Comparison of ENCODE assay signal across 15 cellular contexts in the genomic region with DNA sequence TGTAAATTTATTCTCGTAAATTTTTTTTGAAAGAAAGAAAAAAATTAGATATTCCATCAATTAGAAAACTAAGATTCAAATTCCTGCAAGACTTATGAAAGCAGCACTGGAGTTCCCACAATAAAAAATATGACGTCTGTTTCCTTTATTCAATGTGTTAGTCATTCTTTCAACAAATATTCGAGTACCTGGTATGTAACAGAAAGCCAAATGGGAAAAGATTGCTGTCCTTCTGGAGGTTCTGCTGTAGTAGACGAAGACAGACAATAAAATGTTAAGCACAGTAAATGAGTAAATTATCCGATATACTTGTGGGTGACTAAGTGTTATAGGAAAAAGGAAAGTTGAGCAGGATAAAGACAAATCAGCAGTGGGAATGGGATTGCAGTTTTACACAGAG.
DNase-seq lines count a peak whose midpoint lies in the region; ATAC-seq, FAIRE-seq and TF ChIP-seq lines count a peak whose summit lies in the region.
"Had no signal": no experiment of that assay in that cellular context is flagged by ENCODE, and none has a peak within 500 bp of the region (broad histone marks: within the 10 kb centered on the region; RNA-seq: fewer than 3 reads in every experiment).

No MANE protein-coding gene starts in this region.

- H3K4me2 ChIP-seq in fibroblast of lung (ENCODE audit: extremely low read depth, insufficient read depth, low read length) = no peak overlapping the region

- H3K4me1 ChIP-seq in SJSA1 (replicated peaks) = peaks cover 11% of the 10 kb centered on the region
- peaks cover 3% of the 10 kb centered on the region for H3K4me1 ChIP-seq in fibroblast of lung (ENCODE audit: control insufficient read depth, extremely low read depth, insufficient read depth, low read length)
- no peaks in the 10 kb centered on the region for H3K4me1 ChIP-seq in pancreas
- H3K4me1 ChIP-seq in CD4-positive, alpha-beta memory T cell (ENCODE audit: insufficient read depth, low read length) = no peaks in the 10 kb centered on the region
- H3K4me1 ChIP-seq in psoas muscle = no peaks in the 10 kb centered on the region

- H3K4me3 Mint-ChIP-seq in CD4-positive, alpha-beta memory T cell = no peak overlapping the region
- H3K4me3 Mint-ChIP-seq: activated T-cell treated with anti-CD3 and anti-CD28 coated beads, Interleukin-2, amount 50 U/mL, for 4 hours; CD14-positive monocyte had no signal

- ATAC-seq in pancreas = no peak
- no peak for ATAC-seq in psoas muscle
- ATAC-seq: activated T-cell treated with anti-CD3 and anti-CD28 coated beads, Interleukin-2, amount 50 U/mL, for 4 hours; stimulated activated naive CD8-positive, alpha-beta T cell treated with anti-CD3 and anti-CD28 coated beads, Interleukin-15, Interleukin-2, amounts not matched to agents 100 U/mL and 50 U/mL, for 24 hours had no signal

- 55 to 66% methylated on average over 5 of the region's 5 CpGs for WGBS in pancreas, 2 donors
- WGBS in psoas muscle, 3 donors = 78 to 82% (median 81%) methylated on average over 5 of the region's 5 CpGs

- TF ChIP-seq CTCF in fibroblast of lung (conservative IDR thresholded peaks at IDR 0.05 in 1 of 2, IDR thresholded peaks at IDR 0.05 in 1 of 2; ENCODE audit: low read depth in 1 of 2, low read length in 2 of 2) (no peak), pancreas (IDR thresholded peaks at IDR 0.05) (no peak), psoas muscle (IDR thresholded peaks at IDR 0.05) (no peak)

- H3K79me2 ChIP-seq in fibroblast of lung (ENCODE audit: control insufficient read depth, insufficient read depth, low read length) = no peaks in the 10 kb centered on the region

- CTCF ChIA-PET in CD4-positive, alpha-beta memory T cell (lab: Charles Lee; ENCODE audit: partially characterized antibody) = no interaction called here

- H3K27me3 Mint-ChIP-seq in CD4-positive, alpha-beta memory T cell = no peaks in the 10 kb centered on the region

- POLR2A ChIA-PET in CD4-positive, alpha-beta memory T cell (lab: Charles Lee; ENCODE audit: partially characterized antibody) = no interaction called here

- no peaks in the 10 kb centered on the region for H4K20me1 ChIP-seq in fibroblast of lung (ENCODE audit: control insufficient read depth, extremely low read depth, insufficient read depth, low read length)

- DNase-seq in ELR (ENCODE audit: low read depth) (peak; percentile 82), SJSA1 (ENCODE audit: low read depth in 1 of 2, low spot score in 2 of 2) (peak in 1 of 2 experiments; percentile 52), fibroblast of lung (ENCODE audit: low read depth in 2 of 2) (peak; percentile 76 to 93), pancreas (no peak), psoas muscle (no peak), putamen (ENCODE audit: low spot score) (no peak), GM19239 (ENCODE audit: insufficient read length, low spot score) (no peak)
- DNase-seq in CD4-positive, alpha-beta memory T cell = no peak
- DNase-seq: activated CD4-positive, alpha-beta T cell treated with anti-CD3 and anti-CD28 coated beads for 1 hour; activated T-cell treated with anti-CD3 and anti-CD28 coated beads, Interleukin-2, amount 50 U/mL, for 4 hours; erythroblast; GDM1; stimulated activated CD4-positive, alpha-beta T cell treated with anti-CD3 and anti-CD28 coated beads, Interleukin-4, amount 100 ng/mL, for 24 hours; stimulated activated naive CD8-positive, alpha-beta T cell treated with anti-CD3 and anti-CD28 coated beads, Interleukin-15, Interleukin-2, amounts not matched to agents 100 U/mL and 50 U/mL, for 24 hours had no signal

- peak overlapping the region; percentile 54 for H3K27ac ChIP-seq in SJSA1
- H3K27ac ChIP-seq in fibroblast of lung (ENCODE audit: insufficient read depth, low read length) = no peak overlapping the region
- H3K27ac ChIP-seq in pancreas = no peak overlapping the region
- H3K27ac ChIP-seq in CD4-positive, alpha-beta memory T cell (ENCODE audit: low read depth, low read length) = no peak overlapping the region
- H3K27ac ChIP-seq in psoas muscle = no peak overlapping the region

- no peak overlapping the region for H2AFZ ChIP-seq in fibroblast of lung (ENCODE audit: low read length)

- H3K27ac Mint-ChIP-seq in CD4-positive, alpha-beta memory T cell = no peak overlapping the region
- H3K27ac Mint-ChIP-seq: CD14-positive monocyte had no signal

- H3K4me3 ChIP-seq in SJSA1 (no peak overlapping the region), fibroblast of lung (replicated peaks in 1 of 4; ENCODE audit: control extremely low read depth in 1 of 4, insufficient read depth in 1 of 4, low read depth in 3 of 4, low read length in 4 of 4) (no peak overlapping the region), pancreas (no peak overlapping the region), psoas muscle (no peak overlapping the region)
- H3K4me3 ChIP-seq in CD4-positive, alpha-beta memory T cell (ENCODE audit: low read length in 2 of 2) = no peak overlapping the region

- H3K36me3 Mint-ChIP-seq in CD4-positive, alpha-beta memory T cell = no peaks in the 10 kb centered on the region
- H3K36me3 Mint-ChIP-seq: CD14-positive monocyte had no signal

- no peaks in the 10 kb centered on the region for H3K36me3 ChIP-seq in SJSA1
- no peaks in the 10 kb centered on the region for H3K36me3 ChIP-seq in fibroblast of lung (ENCODE audit: control insufficient read depth, insufficient read depth, low read length)
- H3K36me3 ChIP-seq in pancreas = no peaks in the 10 kb centered on the region
- no peaks in the 10 kb centered on the region for H3K36me3 ChIP-seq in CD4-positive, alpha-beta memory T cell (ENCODE audit: insufficient read depth, low read length)
- H3K36me3 ChIP-seq in psoas muscle (ENCODE audit: insufficient read depth in 1 of 2, low read depth in 1 of 2) = no peaks in the 10 kb centered on the region

- peak; percentile 20 for FAIRE-seq in pancreas (lab: Jason Lieb, UNC)
- FAIRE-seq in GM19239 (lab: Jason Lieb, UNC) = no peak

- H3K9me3 ChIP-seq in SJSA1 (replicated peaks) = no peaks in the 10 kb centered on the region
- H3K9me3 ChIP-seq in fibroblast of lung (ENCODE audit: control insufficient read depth, insufficient read depth, low read depth, low read length) = no peaks in the 10 kb centered on the region
- H3K9me3 ChIP-seq in pancreas = no peaks in the 10 kb centered on the region
- no peaks in the 10 kb centered on the region for H3K9me3 ChIP-seq in CD4-positive, alpha-beta memory T cell (ENCODE audit: control insufficient read depth in 1 of 2, low read length in 2 of 2)
- no peaks in the 10 kb centered on the region for H3K9me3 ChIP-seq in psoas muscle

- peaks cover 0 to 9% (median 3%) of the 10 kb centered on the region in 8 donors for H3K9me3 Mint-ChIP-seq in CD4-positive, alpha-beta memory T cell

- no peaks in the 10 kb centered on the region for H3K27me3 ChIP-seq in SJSA1 (replicated peaks)
- no peaks in the 10 kb centered on the region for H3K27me3 ChIP-seq in fibroblast of lung (ENCODE audit: control insufficient read depth, insufficient read depth, low read length)
- H3K27me3 ChIP-seq in pancreas = no peaks in the 10 kb centered on the region
- H3K27me3 ChIP-seq in CD4-positive, alpha-beta memory T cell (ENCODE audit: insufficient read depth, low read length) = no peaks in the 10 kb centered on the region
- H3K27me3 ChIP-seq in psoas muscle (ENCODE audit: insufficient read depth in 3 of 3, low read length in 2 of 3) = no peaks in the 10 kb centered on the region

- no peaks in the 10 kb centered on the region for H3K4me1 Mint-ChIP-seq in CD4-positive, alpha-beta memory T cell
- H3K4me1 Mint-ChIP-seq: CD14-positive monocyte had no signal

- intact Hi-C loops in pancreas (cut with DNase I) = no loop called here
- intact Hi-C loops in CD4-positive, alpha-beta memory T cell (cut with micrococcal nuclease) = no loop called here
- intact Hi-C loops in psoas muscle (cut with DNase I) = no loop called here

- H3K9ac ChIP-seq in fibroblast of lung (ENCODE audit: insufficient read depth, low read length) = no peak overlapping the region

Comparison
In these comparisons a context has a peak if more than half of its experiments do, and no peak if none do; other contexts are left out.
1. DNase-seq: peak in ELR (single experiment) and fibroblast of lung (2 of 2); none in pancreas (0 of 6), CD4-positive, alpha-beta memory T cell (0 of 5), psoas muscle (0 of 2), putamen (single experiment) and GM19239 (single experiment).